In the genomic region with DNA sequence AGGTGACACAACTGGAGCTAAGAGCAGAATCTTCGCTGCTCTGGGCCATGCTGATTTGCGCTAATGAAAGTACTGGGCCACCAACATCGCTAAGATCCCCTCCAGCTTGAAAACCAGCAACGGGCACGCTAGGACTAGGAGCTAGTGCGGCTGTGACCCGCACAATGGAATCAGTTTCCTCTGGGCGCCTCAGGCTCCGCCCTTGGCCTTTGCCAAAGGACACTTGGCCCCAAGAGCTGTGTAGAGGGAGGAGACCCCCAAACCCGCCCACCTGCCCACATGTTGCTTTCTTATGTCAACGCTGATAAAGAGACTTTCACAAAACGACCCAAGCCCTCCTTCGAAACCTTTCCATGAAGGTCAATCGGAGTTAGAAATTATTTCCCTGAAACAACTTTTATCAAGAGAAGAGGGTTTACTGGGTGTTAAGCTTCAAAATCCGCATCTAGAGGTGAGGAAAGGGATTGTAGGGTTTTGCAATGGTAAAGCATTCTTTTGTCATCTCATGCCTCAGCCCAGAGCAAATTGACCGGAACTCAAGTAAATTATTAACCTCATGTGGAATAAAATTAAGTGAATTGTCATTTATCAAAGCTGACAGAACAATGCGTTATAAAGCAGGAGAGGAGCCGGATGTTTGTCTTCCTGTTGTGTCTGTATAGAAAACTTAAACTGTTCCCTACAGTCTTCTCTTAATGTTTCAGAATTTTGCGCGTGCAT, we compare ENCODE assay signal across 21 cellular contexts. TPM values are rescaled to one million over a fixed set of nuclear protein-coding genes. Genes with fewer than 3 reads are reported as not detected.
DNase-seq lines count a peak whose midpoint lies in the region; ATAC-seq and TF ChIP-seq lines count a peak whose summit lies in the region.
"Had no signal": no experiment of that assay in that cellular context is flagged by ENCODE, and none has a peak within 500 bp of the region (broad histone marks: within the 10 kb centered on the region; RNA-seq: fewer than 3 reads in every experiment).

No MANE protein-coding gene starts in this region.

- TF ChIP-seq CTCF in Calu3 (IDR thresholded peaks at IDR 0.05; ENCODE audit: unreplicated experiment) (no peak), nephron progenitor cell (IDR thresholded peaks at IDR 0.05) (no peak)

- DNase-seq in Calu3 (peak; percentile 14), glomerular visceral epithelial cell (ENCODE audit: extremely low spot score) (peak; percentile 25), nephron progenitor cell (no peak), germinal center (ENCODE audit: low spot score) (no peak), EL (no peak)
- DNase-seq: CD8-positive, alpha-beta memory T cell; HCEC 1CT; KG1; NCI-H1048; NCI-H187; NCI-H2171; NCI-H510A treated with DMSO at 0.1 percent for 48 hours; PC-9 had no signal

- CTCF ChIA-PET in Calu3 (lab: Charles Lee) = interaction anchor here (0.8 to 1.0 kb wide), 3 partner anchors 8 to 27 kb away, joined by 3 to 5 read pairs (median 3); no protein-coding TSS in a partner anchor

- H3K27ac Mint-ChIP-seq in Calu3 (ENCODE audit: unreplicated experiment) = peak overlapping the region; percentile 71
- H3K27ac Mint-ChIP-seq in nephron progenitor cell = peak overlapping the region; percentile 36
- H3K27ac Mint-ChIP-seq: CD8-positive, alpha-beta memory T cell; T-helper 1 cell treated with Interleukin-12 subunit alpha and Interleukin-12 subunit beta and Interleukin-4 antibody, amounts not matched to agents 30 μg/mL and 1 μg/mL, for 36 hours had no signal

- BruUV-seq in Calu3 (replicated peaks; lab: Mats Ljungman, UMichigan) = no TSS peak

- H3K4me1 Mint-ChIP-seq in Calu3 (ENCODE audit: low read depth, unreplicated experiment) (peaks cover 23% of the 10 kb centered on the region), nephron progenitor cell (no peaks in the 10 kb centered on the region)
- H3K4me1 Mint-ChIP-seq: CD8-positive, alpha-beta memory T cell had no signal

- ATAC-seq in HG02588 (IDR thresholded peaks at IDR 0.05; ENCODE audit: unreplicated experiment) = no peak
- ATAC-seq in HG03571 (IDR thresholded peaks at IDR 0.05; ENCODE audit: unreplicated experiment) = no peak
- ATAC-seq: Right ventricle myocardium inferior, SK-N-SH treated with all-trans-retinoic acid at 6 μM for 48 hours had no signal

- H3K36me3 Mint-ChIP-seq in Calu3 (ENCODE audit: insufficient read depth, unreplicated experiment) (peaks cover 6% of the 10 kb centered on the region), nephron progenitor cell (ENCODE audit: low read depth) (no peaks in the 10 kb centered on the region)
- H3K36me3 Mint-ChIP-seq: CD8-positive, alpha-beta memory T cell had no signal

- no peak for TF ChIP-seq RAD21 in Ishikawa (IDR thresholded peaks at IDR 0.05; ENCODE audit: low read depth)

- H3K9me3 Mint-ChIP-seq in Calu3 (ENCODE audit: low read depth, unreplicated experiment) (no peaks in the 10 kb centered on the region), nephron progenitor cell (peaks cover 6% of the 10 kb centered on the region)
- H3K9me3 Mint-ChIP-seq: T-helper 1 cell treated with Interleukin-12 subunit alpha and Interleukin-12 subunit beta and Interleukin-4 antibody, amounts not matched to agents 30 μg/mL and 1 μg/mL, for 36 hours had no signal

- intact Hi-C loops in Calu3 (cut with micrococcal nuclease; ENCODE audit: unreplicated experiment) = no loop called here

- H3K4me3 Mint-ChIP-seq in Calu3 (ENCODE audit: low read depth, unreplicated experiment) (peak overlapping the region; percentile 10), nephron progenitor cell (no peak overlapping the region)
- H3K4me3 Mint-ChIP-seq: CD8-positive, alpha-beta memory T cell; T-helper 1 cell treated with Interleukin-12 subunit alpha and Interleukin-12 subunit beta and Interleukin-4 antibody, amounts not matched to agents 30 μg/mL and 1 μg/mL, for 36 hours had no signal

- no peak for TF ChIP-seq EP300 in Ishikawa (IDR thresholded peaks at IDR 0.05; ENCODE audit: borderline replicate concordance)

- H3K27me3 Mint-ChIP-seq in Calu3 (ENCODE audit: unreplicated experiment) (no peaks in the 10 kb centered on the region), nephron progenitor cell (ENCODE audit: low read depth, poor library complexity) (peaks cover 3% of the 10 kb centered on the region)
- H3K27me3 Mint-ChIP-seq: CD8-positive, alpha-beta memory T cell had no signal

TF ChIP-seq in Ishikawa, 13 proteins besides CTCF, POLR2A, EP300 and RAD21:
- TF ChIP-seq ZBTB7A (IDR thresholded peaks at IDR 0.05; ENCODE audit: low read depth) (no peak), CEBPB (IDR thresholded peaks at IDR 0.05) (0 out of 2 replicates have a peak, but pooled peaks have one; percentile 37)

RNA-seq across cellular contexts. Expression of a gene that starts 9.4 kb away (rescaled TPM):
- 0.20 and 0.33 TPM in 2 replicates for total RNA-seq in Calu3 (2022)
- total RNA-seq: CD8-positive, alpha-beta memory T cell; HT1080; M059J; PC-9; Right ventricle myocardium inferior had no signal

Comparison
In these comparisons a context has a peak if more than half of its experiments do, and no peak if none do; other contexts are left out.
1. DNase-seq: peak in Calu3 (single experiment) and glomerular visceral epithelial cell (single experiment); none in nephron progenitor cell (single experiment), germinal center (single experiment) and EL (single experiment).